16 cellular contexts compared by ENCODE assay signal in genomic region chr20:53276143-53276542, GRCh38.
"Had no signal": no experiment of that assay in that cellular context is flagged by ENCODE, and none has a peak within 500 bp of the region (broad histone marks: within the 10 kb centered on the region; RNA-seq: fewer than 3 reads in every experiment).

No MANE protein-coding gene starts in this region.

- H3K27me3 ChIP-seq: cardiac muscle cell, esophagus squamous epithelium, left lung had no signal

- H3K36me3 ChIP-seq: cardiac muscle cell, esophagus squamous epithelium, left lung had no signal

- DNase-seq: activated B cell treated with CpG ODN at 0.5 μM for 24 hours; activated CD4-positive, alpha-beta memory T cell treated with anti-CD3 and anti-CD28 coated beads, Interleukin-2, amount 10 ng/mL, durations not matched to agents 7 days and 5 days; activated CD4-positive, alpha-beta T cell treated with anti-CD3 and anti-CD28 coated beads for 48 hours; activated CD8-positive, alpha-beta memory T cell treated with anti-CD3 and anti-CD28 coated beads, Interleukin-2, amount 10 ng/mL, durations not matched to agents 7 days and 5 days; amniotic stem cell; effector memory CD8-positive, alpha-beta T cell; esophagus squamous epithelium; hypothalamus; islet precursor cell; left lung; mesenchymal stem cell; mucosa of descending colon; naive thymus-derived CD8-positive, alpha-beta T cell; stimulated activated naive B cell treated with anti-CD40 and anti-IgM and Interleukin-4, amounts not matched to agents 10 μg/mL and 1 μg/mL and 100 μg/mL, for 72 hours; T-cell had no signal

- ATAC-seq: activated CD8-positive, alpha-beta memory T cell treated with anti-CD3 and anti-CD28 coated beads, Interleukin-2, amount 10 ng/mL, durations not matched to agents 7 days and 5 days; effector memory CD8-positive, alpha-beta T cell; left lung; mucosa of descending colon; naive thymus-derived CD8-positive, alpha-beta T cell; stimulated activated naive B cell treated with anti-CD40 and anti-IgM and Interleukin-4, amounts not matched to agents 10 μg/mL and 1 μg/mL and 100 μg/mL, for 72 hours; T-cell had no signal

- H3K27ac ChIP-seq: cardiac muscle cell, esophagus squamous epithelium, left lung had no signal

- H3K9me3 ChIP-seq: esophagus squamous epithelium, left lung, mucosa of descending colon had no signal

- H3K4me3 ChIP-seq: cardiac muscle cell, esophagus squamous epithelium, left lung, mucosa of descending colon had no signal

- H3K4me1 ChIP-seq: left lung had no signal
